In genomic region chr19:19384486-19384885, GRCh38 we compare ENCODE assay signal across 8 cellular contexts. TPM values are rescaled to one million over a fixed set of nuclear protein-coding genes. Genes with fewer than 3 reads are reported as not detected.
DNase-seq lines count a peak whose midpoint lies in the region; ATAC-seq and TF ChIP-seq lines count a peak whose summit lies in the region.

No MANE protein-coding gene starts in this region.

- TF ChIP-seq CTCF in fibroblast of mammary gland (conservative IDR thresholded peaks at IDR 0.05; ENCODE audit: control insufficient read depth, insufficient read depth, low read depth, low read length) = no peak
- no peak for TF ChIP-seq CTCF in progenitor cell of endocrine pancreas (IDR thresholded peaks at IDR 0.05; ENCODE audit: unreplicated experiment)

- no peak for ATAC-seq in GM21576 (IDR thresholded peaks at IDR 0.05; ENCODE audit: unreplicated experiment)

- DNase-seq in SJSA1 (ENCODE audit: low read depth in 1 of 2, low spot score in 2 of 2) = no peak
- DNase-seq in fibroblast of mammary gland (ENCODE audit: low read depth) = no peak
- DNase-seq in progenitor cell of endocrine pancreas (ENCODE audit: low spot score, unreplicated experiment) = no peak
- no peak for DNase-seq in NCI-H2081 (lab: John Stamatoyannopoulos, UW)
- no peak for DNase-seq in SKM-1 treated with dmso at 0.1 percent for 144 hours (lab: John Stamatoyannopoulos, UW; ENCODE audit: unreplicated experiment)
- DNase-seq in KBM-7 = no peak

- H3K4me1 ChIP-seq in SJSA1 (replicated peaks) = peaks cover 18% of the 10 kb centered on the region

- H3K9me3 ChIP-seq in SJSA1 (replicated peaks) = peaks cover 3% of the 10 kb centered on the region; the same call in 1 of the 2 replicates

- peaks cover 4% of the 10 kb centered on the region for H3K36me3 Mint-ChIP-seq in progenitor cell of endocrine pancreas (ENCODE audit: insufficient read depth)

- H3K4me3 Mint-ChIP-seq in progenitor cell of endocrine pancreas (ENCODE audit: low read depth) = no peak overlapping the region

- peak overlapping the region; percentile 56 for H3K27ac Mint-ChIP-seq in progenitor cell of endocrine pancreas

- H3K9me3 Mint-ChIP-seq in progenitor cell of endocrine pancreas (ENCODE audit: low read depth) = no peaks in the 10 kb centered on the region

- in situ Hi-C loops in KBM-7 (cut with MboI; ENCODE audit: low pct_unique_long_range_greater_than_20kb, low sequenced_read_pairs) = no loop called here

- H3K36me3 ChIP-seq in SJSA1 = peaks cover 19% of the 10 kb centered on the region

- H3K4me1 Mint-ChIP-seq in progenitor cell of endocrine pancreas (ENCODE audit: low read depth) = peaks cover 24% of the 10 kb centered on the region

- no peaks in the 10 kb centered on the region for H3K27me3 Mint-ChIP-seq in progenitor cell of endocrine pancreas

- H3K4me3 ChIP-seq in GM08714 (ENCODE audit: low read length) = peak overlapping the region; percentile 55; the same call in 1 of the 2 replicates
- H3K4me3 ChIP-seq in SJSA1 = peak overlapping the region; percentile 94
- peak overlapping the region; percentile 51 for H3K4me3 ChIP-seq in fibroblast of mammary gland (ENCODE audit: control insufficient read depth, low read depth, low read length)

- peak overlapping the region; percentile 65; the same call in 1 of the 2 replicates for H3K27ac ChIP-seq in SJSA1

- H3K27me3 ChIP-seq in SJSA1 (replicated peaks) = no peaks in the 10 kb centered on the region

RNA-seq across cellular contexts. Expression of gene GATAD2A, which starts 21.0 kb away (rescaled TPM):
- 41.5 and 45.9 TPM in 2 replicates for total RNA-seq in SJSA1 (2014; rRNA removed; shearing (Covaris generic))
- 91.0 and 98.7 TPM in 2 replicates for total RNA-seq in progenitor cell of endocrine pancreas
